In the genomic region with DNA sequence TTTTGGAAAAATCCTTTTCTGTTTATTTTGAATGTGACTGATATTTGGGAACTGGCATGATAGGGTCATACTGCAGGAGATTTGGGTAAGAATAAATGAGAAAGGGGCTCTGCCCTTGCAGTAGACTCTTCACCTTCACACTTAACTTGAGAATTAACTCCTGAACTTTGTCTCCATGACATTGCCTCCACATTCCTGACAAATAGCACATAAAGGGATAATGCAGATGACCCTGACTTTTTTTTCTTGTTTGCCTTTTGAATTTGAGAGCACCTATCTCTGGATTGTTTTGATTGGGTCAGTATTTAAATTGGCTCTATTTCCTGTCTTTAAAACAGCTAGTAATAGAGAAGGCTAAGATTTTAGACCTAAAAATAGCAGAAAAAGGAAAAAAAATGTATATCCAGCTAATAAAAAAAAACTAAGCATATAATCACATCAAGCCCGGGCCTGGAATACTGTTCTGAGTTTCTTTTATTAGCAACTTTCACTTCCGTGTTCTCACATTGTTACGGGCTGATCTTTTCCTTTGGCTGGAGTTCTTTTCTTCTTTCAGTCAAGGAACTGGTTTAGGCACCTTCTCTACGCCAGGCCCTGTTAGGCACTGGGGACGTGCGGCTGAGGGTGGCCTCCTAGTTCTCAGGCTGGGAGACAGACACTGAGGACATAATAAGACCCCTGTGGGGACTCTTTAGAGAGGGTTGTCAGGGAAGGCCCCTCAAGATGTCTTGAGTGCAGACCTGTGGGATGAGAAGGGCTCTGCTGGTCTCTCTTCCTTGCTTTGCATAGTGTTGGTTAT, we compare ENCODE assay signal across 12 cellular contexts. TPM values are rescaled to one million over a fixed set of nuclear protein-coding genes. Genes with fewer than 3 reads are reported as not detected.
DNase-seq lines count a peak whose midpoint lies in the region; ATAC-seq and TF ChIP-seq lines count a peak whose summit lies in the region.
"Had no signal": no experiment of that assay in that cellular context is flagged by ENCODE, and none has a peak within 500 bp of the region (broad histone marks: within the 10 kb centered on the region; RNA-seq: fewer than 3 reads in every experiment).

No MANE protein-coding gene starts in this region.

- ATAC-seq in lower lobe of right lung = peak in 1 of 2 donors; percentile 29
- ATAC-seq in stimulated activated memory B cell treated with anti-CD40 and anti-IgM and Interleukin-4, amounts not matched to agents 10 μg/mL and 1 μg/mL and 100 μg/mL, for 72 hours = peak; percentile 60
- no peak for ATAC-seq in activated T-helper 17 cell treated with anti-CD3 and anti-CD28 coated beads, Interleukin-2, amount 50 U/mL, for 72 hours (replicated peaks)
- ATAC-seq: mucosa of descending colon had no signal

- H3K27ac ChIP-seq in HUES6 (ENCODE audit: low read depth, low read length) (peak overlapping the region; percentile 68), cingulate gyrus (ENCODE audit: low read depth, low read length) (peak overlapping the region; percentile 30), lower lobe of right lung (peak overlapping the region; percentile 39)
- H3K27ac ChIP-seq: epithelial cell of prostate had no signal

- H3K9me3 ChIP-seq in HUES6 (ENCODE audit: control insufficient read depth, insufficient read depth, low read depth, low read length) = no peaks in the 10 kb centered on the region
- no peaks in the 10 kb centered on the region for H3K9me3 ChIP-seq in lower lobe of right lung
- H3K9me3 ChIP-seq: HAP-1, mucosa of descending colon had no signal

- H3K27ac Mint-ChIP-seq in stimulated activated memory B cell treated with anti-CD40 and anti-IgM and Interleukin-4, amounts not matched to agents 10 μg/mL and 1 μg/mL and 100 μg/mL, for 72 hours = no peak overlapping the region
- peak overlapping the region in 1 of 7 donors; percentile 37 for H3K27ac Mint-ChIP-seq in CD14-positive monocyte
- H3K27ac Mint-ChIP-seq in activated T-helper 17 cell treated with anti-CD3 and anti-CD28 coated beads, Interleukin-2, amount 50 U/mL, for 72 hours = no peak overlapping the region
- H3K27ac Mint-ChIP-seq in T-helper 2 cell treated with Interferon-gamma antibody and Interleukin-4, amounts not matched to agents 5 μg/mL and 100 μg/mL, for 36 hours = no peak overlapping the region

- no peaks in the 10 kb centered on the region for H3K9me3 Mint-ChIP-seq in stimulated activated memory B cell treated with anti-CD40 and anti-IgM and Interleukin-4, amounts not matched to agents 10 μg/mL and 1 μg/mL and 100 μg/mL, for 72 hours
- H3K9me3 Mint-ChIP-seq in CD14-positive monocyte = peaks cover 0 to 2% (median 0%) of the 10 kb centered on the region in 7 donors
- no peaks in the 10 kb centered on the region for H3K9me3 Mint-ChIP-seq in activated T-helper 17 cell treated with anti-CD3 and anti-CD28 coated beads, Interleukin-2, amount 50 U/mL, for 72 hours
- no peaks in the 10 kb centered on the region for H3K9me3 Mint-ChIP-seq in T-helper 2 cell treated with Interferon-gamma antibody and Interleukin-4, amounts not matched to agents 5 μg/mL and 100 μg/mL, for 36 hours

- H3K4me3 Mint-ChIP-seq in stimulated activated memory B cell treated with anti-CD40 and anti-IgM and Interleukin-4, amounts not matched to agents 10 μg/mL and 1 μg/mL and 100 μg/mL, for 72 hours = no peak overlapping the region
- H3K4me3 Mint-ChIP-seq in CD14-positive monocyte = no peak overlapping the region
- H3K4me3 Mint-ChIP-seq in activated T-helper 17 cell treated with anti-CD3 and anti-CD28 coated beads, Interleukin-2, amount 50 U/mL, for 72 hours = no peak overlapping the region
- no peak overlapping the region for H3K4me3 Mint-ChIP-seq in T-helper 2 cell treated with Interferon-gamma antibody and Interleukin-4, amounts not matched to agents 5 μg/mL and 100 μg/mL, for 36 hours

- peaks cover 13% of the 10 kb centered on the region for H3K4me1 ChIP-seq in HUES6 (ENCODE audit: control insufficient read depth, insufficient read depth, low read length)
- peaks cover 4% of the 10 kb centered on the region for H3K4me1 ChIP-seq in lower lobe of right lung

- TF ChIP-seq CTCF in lower lobe of right lung (IDR thresholded peaks at IDR 0.05) (no peak), CD14-positive monocyte (IDR thresholded peaks at IDR 0.05) (no peak)

- H3K27me3 ChIP-seq in HUES6 (ENCODE audit: control insufficient read depth, insufficient read depth, low read length) = no peaks in the 10 kb centered on the region
- no peaks in the 10 kb centered on the region for H3K27me3 ChIP-seq in lower lobe of right lung (ENCODE audit: low read depth)

- H3K4me3 ChIP-seq in HUES6 (ENCODE audit: low read depth, low read length) (no peak overlapping the region; the same call in 1 of the 2 replicates), lower lobe of right lung (no peak overlapping the region)
- H3K4me3 ChIP-seq: HAP-1, mucosa of descending colon had no signal

- H3K4me1 Mint-ChIP-seq in stimulated activated memory B cell treated with anti-CD40 and anti-IgM and Interleukin-4, amounts not matched to agents 10 μg/mL and 1 μg/mL and 100 μg/mL, for 72 hours = peaks cover 17% of the 10 kb centered on the region
- peaks cover 7% of the 10 kb centered on the region for H3K4me1 Mint-ChIP-seq in CD14-positive monocyte
- H3K4me1 Mint-ChIP-seq in activated T-helper 17 cell treated with anti-CD3 and anti-CD28 coated beads, Interleukin-2, amount 50 U/mL, for 72 hours = no peaks in the 10 kb centered on the region
- no peaks in the 10 kb centered on the region for H3K4me1 Mint-ChIP-seq in T-helper 2 cell treated with Interferon-gamma antibody and Interleukin-4, amounts not matched to agents 5 μg/mL and 100 μg/mL, for 36 hours (ENCODE audit: low read depth)

- intact Hi-C loops in lower lobe of right lung (cut with DNase I) (no loop called here), CD14-positive monocyte (cut with micrococcal nuclease) (no loop called here)

- H3K36me3 ChIP-seq in HUES6 (ENCODE audit: control insufficient read depth, insufficient read depth, low read length) (no peaks in the 10 kb centered on the region), lower lobe of right lung (no peaks in the 10 kb centered on the region)
- H3K36me3 ChIP-seq: HAP-1 had no signal

- peaks cover 13% of the 10 kb centered on the region for H3K27me3 Mint-ChIP-seq in stimulated activated memory B cell treated with anti-CD40 and anti-IgM and Interleukin-4, amounts not matched to agents 10 μg/mL and 1 μg/mL and 100 μg/mL, for 72 hours
- no peaks in the 10 kb centered on the region for H3K27me3 Mint-ChIP-seq in CD14-positive monocyte (ENCODE audit: low read depth in 3 of 3)
- no peaks in the 10 kb centered on the region for H3K27me3 Mint-ChIP-seq in activated T-helper 17 cell treated with anti-CD3 and anti-CD28 coated beads, Interleukin-2, amount 50 U/mL, for 72 hours
- peaks cover 3% of the 10 kb centered on the region for H3K27me3 Mint-ChIP-seq in T-helper 2 cell treated with Interferon-gamma antibody and Interleukin-4, amounts not matched to agents 5 μg/mL and 100 μg/mL, for 36 hours (ENCODE audit: low read depth)

- DNase-seq in lower lobe of right lung (no peak), CD14-positive monocyte (ENCODE audit: low spot score) (no peak), ureter (ENCODE audit: low spot score) (no peak)
- no peak for DNase-seq in T-helper 2 cell treated with Interferon-gamma antibody and Interleukin-4, amounts not matched to agents 5 μg/mL and 100 μg/mL, for 36 hours (ENCODE audit: low spot score)
- DNase-seq: activated CD4-positive, alpha-beta T cell treated with anti-CD3 and anti-CD28 coated beads, Interleukin-2, amount 50 U/mL, for 4 hours; mucosa of descending colon had no signal

- no peaks in the 10 kb centered on the region for H3K36me3 Mint-ChIP-seq in stimulated activated memory B cell treated with anti-CD40 and anti-IgM and Interleukin-4, amounts not matched to agents 10 μg/mL and 1 μg/mL and 100 μg/mL, for 72 hours
- no peaks in the 10 kb centered on the region for H3K36me3 Mint-ChIP-seq in CD14-positive monocyte
- H3K36me3 Mint-ChIP-seq in activated T-helper 17 cell treated with anti-CD3 and anti-CD28 coated beads, Interleukin-2, amount 50 U/mL, for 72 hours (ENCODE audit: low read depth) = no peaks in the 10 kb centered on the region
- H3K36me3 Mint-ChIP-seq in T-helper 2 cell treated with Interferon-gamma antibody and Interleukin-4, amounts not matched to agents 5 μg/mL and 100 μg/mL, for 36 hours (ENCODE audit: low read depth) = no peaks in the 10 kb centered on the region

- no peak overlapping the region for H3K9ac ChIP-seq in HUES6 (ENCODE audit: low read length)

RNA-seq across cellular contexts. Expression of a gene that starts 53.1 kb away (rescaled TPM):
- 9.5 TPM for total RNA-seq in lower lobe of right lung
- 1 to 10 TPM; 1.9 to 3.1 TPM for polyA plus RNA-seq in CD14-positive monocyte
- 10 to 100 TPM; 18.7 to 38.7 TPM for total RNA-seq in activated T-helper 17 cell treated with anti-CD3 and anti-CD28 coated beads, Interleukin-2, amount 50 U/mL, for 72 hours
- total RNA-seq in ureter = 20.0 TPM
